In genomic region chr2:158647832-158648231, GRCh38 we compare ENCODE assay signal across 3 cellular contexts.
"Had no signal": no experiment of that assay in that cellular context is flagged by ENCODE, and none has a peak within 500 bp of the region (broad histone marks: within the 10 kb centered on the region; RNA-seq: fewer than 3 reads in every experiment).

No MANE protein-coding gene starts in this region.

- H3K4me2 ChIP-seq: GM23338 had no signal

- H3K27ac Mint-ChIP-seq: GM23338, H9 had no signal

- ATAC-seq: GM23338 had no signal

- DNase-seq: H9, HCEC 1CT had no signal

- H3K4me3 Mint-ChIP-seq: GM23338, H9 had no signal

- H3K4me3 ChIP-seq: GM23338 had no signal

- H2AFZ ChIP-seq: GM23338 had no signal

- H3K9me3 Mint-ChIP-seq: GM23338, H9 had no signal
